16 cellular contexts compared by ENCODE assay signal in genomic region chr13:48397744-48398143, GRCh38. TPM values are rescaled to one million over a fixed set of nuclear protein-coding genes. Genes with fewer than 3 reads are reported as not detected.
DNase-seq lines count a peak whose midpoint lies in the region; ATAC-seq, FAIRE-seq and TF ChIP-seq lines count a peak whose summit lies in the region.
"Had no signal": no experiment of that assay in that cellular context is flagged by ENCODE, and none has a peak within 500 bp of the region (broad histone marks: within the 10 kb centered on the region; RNA-seq: fewer than 3 reads in every experiment).

No MANE protein-coding gene starts in this region.

- no peaks in the 10 kb centered on the region; the same call in 1 of the 2 replicates for H3K27me3 Mint-ChIP-seq in HFFc6 (ENCODE audit: insufficient read depth)
- no peaks in the 10 kb centered on the region for H3K27me3 Mint-ChIP-seq in T-helper 17 cell
- H3K27me3 Mint-ChIP-seq in progenitor cell of endocrine pancreas = no peaks in the 10 kb centered on the region

- peaks cover 36% of the 10 kb centered on the region for H3K9me3 ChIP-seq in BLaER1
- no peaks in the 10 kb centered on the region for H3K9me3 ChIP-seq in T-helper 17 cell (ENCODE audit: control insufficient read depth, low read length, poor library complexity, severe bottlenecking)
- no peaks in the 10 kb centered on the region for H3K9me3 ChIP-seq in esophagus squamous epithelium
- no peaks in the 10 kb centered on the region for H3K9me3 ChIP-seq in small intestine (ENCODE audit: control insufficient read depth, low read depth)
- H3K9me3 ChIP-seq: HAP-1 had no signal

- H3K4me3 ChIP-seq in BLaER1 (no peak overlapping the region), esophagus squamous epithelium (no peak overlapping the region), small intestine (ENCODE audit: low read depth in 1 of 2, low read length in 2 of 2) (no peak overlapping the region)
- H3K4me3 ChIP-seq: HAP-1 had no signal

- H3K27ac ChIP-seq in BLaER1 (peak overlapping the region; percentile 57), esophagus squamous epithelium (peak overlapping the region in 2 of 4 donors; percentile 88 to 95), small intestine (ENCODE audit: low read depth in 1 of 2, low read length in 1 of 2) (no peak overlapping the region)

- no peaks in the 10 kb centered on the region for H3K27me3 ChIP-seq in BLaER1
- H3K27me3 ChIP-seq in esophagus squamous epithelium = no peaks in the 10 kb centered on the region
- no peaks in the 10 kb centered on the region for H3K27me3 ChIP-seq in small intestine (ENCODE audit: control insufficient read depth in 2 of 2, insufficient read depth in 2 of 2, low read length in 2 of 2)

- H3K4me2 ChIP-seq in BLaER1 = no peak overlapping the region

- DNase-seq in HFFc6 (no peak), T-helper 17 cell (no peak), progenitor cell of endocrine pancreas (ENCODE audit: low spot score, unreplicated experiment) (no peak), esophagus squamous epithelium (lab: John Stamatoyannopoulos, UW) (no peak), small intestine (no peak)
- DNase-seq: CD8-positive, alpha-beta T cell; KBM-7; NCI-H1048; NCI-H1436 treated with DMSO at 0.1 percent for 48 hours; NCI-H2029 treated with DMSO at 0.1 percent for 48 hours; NCI-H510A; SHP77 treated with DMSO at 0.1 percent for 48 hours had no signal

- ATAC-seq in T-helper 17 cell = no peak
- ATAC-seq in GM19463 (IDR thresholded peaks at IDR 0.05; ENCODE audit: unreplicated experiment) = no peak
- ATAC-seq: CD8-positive, alpha-beta T cell had no signal

- 55 to 62% methylated on average over 1 of the region's 1 CpG for WGBS in esophagus squamous epithelium, 2 donors
- WGBS in small intestine, 3 donors = 62 to 81% (median 72%) methylated on average over 1 of the region's 1 CpG

- intact Hi-C loops in esophagus squamous epithelium (cut with DNase I) = no loop called here

- no peak overlapping the region for H3K9ac ChIP-seq in BLaER1

- H3K27ac Mint-ChIP-seq in HFFc6 = peak overlapping the region; percentile 33; the same call in 1 of the 2 replicates
- peak overlapping the region; percentile 91 for H3K27ac Mint-ChIP-seq in T-helper 17 cell
- peak overlapping the region; percentile 87 for H3K27ac Mint-ChIP-seq in progenitor cell of endocrine pancreas
- H3K27ac Mint-ChIP-seq: CD8-positive, alpha-beta T cell had no signal

- no peak for FAIRE-seq in small intestine (lab: Jason Lieb, UNC)

- no peak for TF ChIP-seq POLR2A in esophagus squamous epithelium (IDR thresholded peaks at IDR 0.05)

- peaks cover 34% of the 10 kb centered on the region for H3K36me3 ChIP-seq in BLaER1
- H3K36me3 ChIP-seq in esophagus squamous epithelium = peaks cover 0 to 26% (median 0%) of the 10 kb centered on the region in 3 donors
- H3K36me3 ChIP-seq in small intestine (ENCODE audit: control insufficient read depth in 2 of 2, insufficient read depth in 2 of 2, low read length in 2 of 2) = peaks cover 0 to 2% of the 10 kb centered on the region in 2 donors
- H3K36me3 ChIP-seq: HAP-1 had no signal

- peaks cover 40% of the 10 kb centered on the region for H3K36me3 Mint-ChIP-seq in HFFc6 (ENCODE audit: low read depth)
- peaks cover 8% of the 10 kb centered on the region for H3K36me3 Mint-ChIP-seq in T-helper 17 cell (ENCODE audit: low read depth)
- H3K36me3 Mint-ChIP-seq in progenitor cell of endocrine pancreas (ENCODE audit: insufficient read depth) = peaks cover 33% of the 10 kb centered on the region

- H3K4me1 Mint-ChIP-seq in HFFc6 (ENCODE audit: low read depth) (peaks cover 64% of the 10 kb centered on the region), T-helper 17 cell (peaks cover 23% of the 10 kb centered on the region), progenitor cell of endocrine pancreas (ENCODE audit: low read depth) (peaks cover 35% of the 10 kb centered on the region)

- no peaks in the 10 kb centered on the region for H4K20me1 ChIP-seq in BLaER1

- peaks cover 52% of the 10 kb centered on the region for H3K4me1 ChIP-seq in BLaER1
- peaks cover 0 to 51% (median 35%) of the 10 kb centered on the region in 3 donors for H3K4me1 ChIP-seq in esophagus squamous epithelium
- peaks cover 0 to 3% of the 10 kb centered on the region in 2 donors for H3K4me1 ChIP-seq in small intestine (ENCODE audit: control insufficient read depth in 2 of 2, insufficient read depth in 1 of 2, low read depth in 1 of 2, low read length in 1 of 2)

- H3K4me3 Mint-ChIP-seq in HFFc6 = no peak overlapping the region
- H3K4me3 Mint-ChIP-seq in T-helper 17 cell = no peak overlapping the region
- no peak overlapping the region for H3K4me3 Mint-ChIP-seq in progenitor cell of endocrine pancreas (ENCODE audit: low read depth)
- H3K4me3 Mint-ChIP-seq: CD8-positive, alpha-beta T cell had no signal

- TF ChIP-seq CTCF in HFFc6 (IDR thresholded peaks at IDR 0.05) (no peak), progenitor cell of endocrine pancreas (IDR thresholded peaks at IDR 0.05; ENCODE audit: unreplicated experiment) (no peak), esophagus squamous epithelium (IDR thresholded peaks at IDR 0.05) (no peak)

- H3K9me3 Mint-ChIP-seq in HFFc6 = peaks cover 14% of the 10 kb centered on the region
- peaks cover 18% of the 10 kb centered on the region for H3K9me3 Mint-ChIP-seq in progenitor cell of endocrine pancreas (ENCODE audit: low read depth)
- H3K9me3 Mint-ChIP-seq: CD8-positive, alpha-beta T cell had no signal

RNA-seq across cellular contexts. Expression of gene LPAR6, which starts 15.2 kb away (rescaled TPM):
- total RNA-seq in HFFc6 (2021; fragmentation: NEBNext Ultra II Directional; extraction: Animal tissue kit (Norgen Biotek cat#: 25700)) = 1 to 10 TPM; 4.8 to 6.7 (median 5.7) TPM
- total RNA-seq in T-helper 17 cell (10 to 100 TPM; 37.2 to 48.7 TPM), progenitor cell of endocrine pancreas (27.2 and 27.7 TPM in 2 replicates), esophagus squamous epithelium (100 to 1,000 TPM in 1 of 4 donors, 10 to 100 TPM in 3; 50.6 to 102 (median 82.2) TPM)
- 10 to 100 TPM in 1 of 3 donors, 1 to 10 TPM in 2; 1.8 to 15.8 (median 7.3) TPM for polyA plus RNA-seq in small intestine
- total RNA-seq: M059J had no signal

Comparison
In these comparisons a context has a peak if more than half of its experiments do, and no peak if none do; other contexts are left out.
1. H3K27ac Mint-ChIP-seq: peak in every context shown above with its lines; median percentile 91 in T-helper 17 cell; 87 in progenitor cell of endocrine pancreas; 33 in HFFc6.